Comparison of ENCODE assay signal across 29 cellular contexts in the genomic region with DNA sequence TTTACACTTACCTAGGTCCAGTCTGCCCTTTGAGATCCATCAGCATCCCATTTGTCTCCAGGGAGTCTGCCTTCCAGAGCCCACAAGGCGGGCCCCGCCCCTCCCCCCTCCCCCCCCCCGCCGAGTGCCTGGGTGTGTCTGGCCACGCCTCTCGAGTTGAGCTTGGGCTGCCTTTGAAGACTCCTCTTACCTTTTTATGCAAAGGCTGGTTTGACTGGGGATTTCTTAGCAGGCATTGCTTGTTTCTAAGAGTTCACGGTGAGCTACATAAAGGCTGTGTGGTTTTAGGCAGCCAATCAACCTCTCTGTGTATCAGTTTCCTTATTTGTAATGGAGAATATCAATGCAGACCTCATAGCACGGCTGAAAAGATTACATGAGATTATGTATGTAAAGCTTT. TPM values are rescaled to one million over a fixed set of nuclear protein-coding genes. Genes with fewer than 3 reads are reported as not detected.
DNase-seq lines count a peak whose midpoint lies in the region; ATAC-seq, FAIRE-seq and TF ChIP-seq lines count a peak whose summit lies in the region.
"Had no signal": no experiment of that assay in that cellular context is flagged by ENCODE, and none has a peak within 500 bp of the region (broad histone marks: within the 10 kb centered on the region; RNA-seq: fewer than 3 reads in every experiment).

No MANE protein-coding gene starts in this region.

- peaks cover 18% of the 10 kb centered on the region for H3K27me3 Mint-ChIP-seq in activated CD8-positive, alpha-beta T cell treated with anti-CD3 and anti-CD28 coated beads for 36 hours
- peaks cover 28% of the 10 kb centered on the region for H3K27me3 Mint-ChIP-seq in activated CD8-positive, alpha-beta T cell treated with anti-CD3 and anti-CD28 coated beads, Interleukin-2, amount 10 ng/mL, durations not matched to agents 7 days and 5 days (ENCODE audit: low read depth)
- H3K27me3 Mint-ChIP-seq in activated T-helper 17 cell treated with anti-CD3 and anti-CD28 coated beads, Interleukin-2, amount 50 U/mL, for 72 hours = peaks cover 36% of the 10 kb centered on the region

- H3K4me1 Mint-ChIP-seq in activated CD8-positive, alpha-beta T cell treated with anti-CD3 and anti-CD28 coated beads for 36 hours (ENCODE audit: low read depth) = peaks cover 6% of the 10 kb centered on the region
- no peaks in the 10 kb centered on the region for H3K4me1 Mint-ChIP-seq in activated CD8-positive, alpha-beta T cell treated with anti-CD3 and anti-CD28 coated beads, Interleukin-2, amount 10 ng/mL, durations not matched to agents 7 days and 5 days (ENCODE audit: low read depth)
- H3K4me1 Mint-ChIP-seq in activated T-helper 17 cell treated with anti-CD3 and anti-CD28 coated beads, Interleukin-2, amount 50 U/mL, for 72 hours = no peaks in the 10 kb centered on the region
- H3K4me1 Mint-ChIP-seq: IgD-negative memory B cell had no signal

- POLR2A ChIA-PET in activated CD8-positive, alpha-beta T cell treated with anti-CD3 and anti-CD28 coated beads for 36 hours (lab: Charles Lee) = no interaction called here
- POLR2A ChIA-PET in activated CD8-positive, alpha-beta T cell treated with anti-CD3 and anti-CD28 coated beads, Interleukin-2, amount 10 ng/mL, durations not matched to agents 7 days and 5 days (lab: Charles Lee) = interaction anchor here (0.6 to 1.0 kb wide), 2 partner anchors 31 to 546 kb away, joined by 3 read pairs; no protein-coding TSS in a partner anchor

- TF ChIP-seq CTCF in activated CD8-positive, alpha-beta T cell treated with anti-CD3 and anti-CD28 coated beads for 36 hours (IDR thresholded peaks at IDR 0.05) = no peak

- no peak for FAIRE-seq in RCC 7860 (lab: Jason Lieb, UNC)
- FAIRE-seq: A549, G401.6 had no signal

- H3K27ac Mint-ChIP-seq in activated CD8-positive, alpha-beta T cell treated with anti-CD3 and anti-CD28 coated beads for 36 hours = no peak overlapping the region
- H3K27ac Mint-ChIP-seq in activated CD8-positive, alpha-beta T cell treated with anti-CD3 and anti-CD28 coated beads, Interleukin-2, amount 10 ng/mL, durations not matched to agents 7 days and 5 days = no peak overlapping the region
- no peak overlapping the region for H3K27ac Mint-ChIP-seq in activated T-helper 17 cell treated with anti-CD3 and anti-CD28 coated beads, Interleukin-2, amount 50 U/mL, for 72 hours
- H3K27ac Mint-ChIP-seq: CD4-positive, alpha-beta T cell; IgD-negative memory B cell had no signal

- H3K36me3 Mint-ChIP-seq in activated CD8-positive, alpha-beta T cell treated with anti-CD3 and anti-CD28 coated beads for 36 hours (ENCODE audit: low read depth) = no peaks in the 10 kb centered on the region
- H3K36me3 Mint-ChIP-seq in activated CD8-positive, alpha-beta T cell treated with anti-CD3 and anti-CD28 coated beads, Interleukin-2, amount 10 ng/mL, durations not matched to agents 7 days and 5 days (ENCODE audit: low read depth) = no peaks in the 10 kb centered on the region
- no peaks in the 10 kb centered on the region for H3K36me3 Mint-ChIP-seq in activated T-helper 17 cell treated with anti-CD3 and anti-CD28 coated beads, Interleukin-2, amount 50 U/mL, for 72 hours (ENCODE audit: low read depth)
- H3K36me3 Mint-ChIP-seq: IgD-negative memory B cell had no signal

- no peaks in the 10 kb centered on the region for H3K9me3 Mint-ChIP-seq in activated CD8-positive, alpha-beta T cell treated with anti-CD3 and anti-CD28 coated beads for 36 hours
- no peaks in the 10 kb centered on the region for H3K9me3 Mint-ChIP-seq in activated CD8-positive, alpha-beta T cell treated with anti-CD3 and anti-CD28 coated beads, Interleukin-2, amount 10 ng/mL, durations not matched to agents 7 days and 5 days (ENCODE audit: insufficient read depth)
- H3K9me3 Mint-ChIP-seq in activated T-helper 17 cell treated with anti-CD3 and anti-CD28 coated beads, Interleukin-2, amount 50 U/mL, for 72 hours = no peaks in the 10 kb centered on the region
- H3K9me3 Mint-ChIP-seq: CD4-positive, alpha-beta T cell had no signal

- no peak overlapping the region for H3K4me3 Mint-ChIP-seq in activated CD8-positive, alpha-beta T cell treated with anti-CD3 and anti-CD28 coated beads for 36 hours
- no peak overlapping the region for H3K4me3 Mint-ChIP-seq in activated CD8-positive, alpha-beta T cell treated with anti-CD3 and anti-CD28 coated beads, Interleukin-2, amount 10 ng/mL, durations not matched to agents 7 days and 5 days
- no peak overlapping the region for H3K4me3 Mint-ChIP-seq in activated T-helper 17 cell treated with anti-CD3 and anti-CD28 coated beads, Interleukin-2, amount 50 U/mL, for 72 hours
- H3K4me3 Mint-ChIP-seq: CD4-positive, alpha-beta T cell; IgD-negative memory B cell had no signal

- H3K4me3 ChIP-seq in H7 (ENCODE audit: insufficient read depth, low read depth, low read length) = no peak overlapping the region
- H3K4me3 ChIP-seq: A549; BLaER1 treated with 17β-estradiol and CSF1 and Interleukin-3, amounts not matched to agents 10 nM and 100 nM; GM23248 had no signal

- no peaks in the 10 kb centered on the region for H3K36me3 ChIP-seq in H7 (replicated peaks; ENCODE audit: control insufficient read depth, insufficient read depth, low read length)
- H3K36me3 ChIP-seq: BLaER1 treated with 17β-estradiol and CSF1 and Interleukin-3, amounts not matched to agents 10 nM and 100 nM had no signal

- CTCF ChIA-PET in activated CD8-positive, alpha-beta T cell treated with anti-CD3 and anti-CD28 coated beads for 36 hours (lab: Charles Lee) = interaction anchor here (0.6 to 1.8 kb wide), 3 partner anchors 37 to 124 kb away, joined by 3 to 6 read pairs (median 3); no protein-coding TSS in a partner anchor
- CTCF ChIA-PET in activated CD8-positive, alpha-beta T cell treated with anti-CD3 and anti-CD28 coated beads, Interleukin-2, amount 10 ng/mL, durations not matched to agents 7 days and 5 days (lab: Charles Lee) = interaction anchor here (1.0 kb wide), 1 partner anchor 17 kb away, joined by 3 read pairs; no protein-coding TSS in a partner anchor

- no peaks in the 10 kb centered on the region; the same call in 1 of the 2 replicates for H3K27me3 ChIP-seq in H7 (ENCODE audit: control insufficient read depth, insufficient read depth, low read length)
- H3K27me3 ChIP-seq: BLaER1 treated with 17β-estradiol and CSF1 and Interleukin-3, amounts not matched to agents 10 nM and 100 nM had no signal

- intact Hi-C loops in activated CD8-positive, alpha-beta T cell treated with anti-CD3 and anti-CD28 coated beads for 36 hours (cut with micrococcal nuclease) = no loop called here

- DNase-seq in activated CD8-positive, alpha-beta T cell treated with anti-CD3 and anti-CD28 coated beads for 36 hours = no peak
- no peak for DNase-seq in activated CD8-positive, alpha-beta T cell treated with anti-CD3 and anti-CD28 coated beads, Interleukin-2, amount 10 ng/mL, durations not matched to agents 7 days and 5 days
- DNase-seq in H7 (peak; percentile 82), iPS-NIHi7 (ENCODE audit: extremely low spot score) (peak; percentile 66), RCC 7860 (ENCODE audit: low spot score) (no peak)
- DNase-seq: AML-193; CD4-positive, alpha-beta T cell; DMS53; GM23248; NCI-H1092; NCI-H1417 treated with DMSO at 0.1 percent for 48 hours; NCI-H1694 treated with DMSO at 0.1 percent for 48 hours; NCI-H2081; NCI-H2171 treated with DMSO at 0.1 percent for 48 hours; NCI-H345; NCI-H510A treated with DMSO at 0.1 percent for 48 hours; SIG-M5; SK-N-SH; SW 1271 had no signal

- ATAC-seq in activated CD8-positive, alpha-beta T cell treated with anti-CD3 and anti-CD28 coated beads for 36 hours = peak; percentile 61
- no peak for ATAC-seq in activated CD8-positive, alpha-beta T cell treated with anti-CD3 and anti-CD28 coated beads, Interleukin-2, amount 10 ng/mL, durations not matched to agents 7 days and 5 days
- peak; percentile 52 for ATAC-seq in activated T-helper 17 cell treated with anti-CD3 and anti-CD28 coated beads, Interleukin-2, amount 50 U/mL, for 72 hours (replicated peaks)
- no peak for ATAC-seq in GM18907 (IDR thresholded peaks at IDR 0.05; ENCODE audit: unreplicated experiment)
- ATAC-seq: A549, HCT116, Panc1 had no signal

RNA-seq across cellular contexts. Expression of gene GPR12, which starts 11.3 kb away (rescaled TPM):
- total RNA-seq in activated CD8-positive, alpha-beta T cell treated with anti-CD3 and anti-CD28 coated beads for 36 hours = not detected
- not detected for total RNA-seq in activated CD8-positive, alpha-beta T cell treated with anti-CD3 and anti-CD28 coated beads, Interleukin-2, amount 10 ng/mL, durations not matched to agents 7 days and 5 days
- not detected in 2 replicates for total RNA-seq in H7 (2014; rRNA removed; shearing (Covaris generic))
- total RNA-seq in activated T-helper 17 cell treated with anti-CD3 and anti-CD28 coated beads, Interleukin-2, amount 50 U/mL, for 72 hours = not detected
- total RNA-seq: CD4-positive, alpha-beta T cell; Daoy; GM23248; OCI-LY7 had no signal

Comparison
In these comparisons a context has a peak if more than half of its experiments do, and no peak if none do; other contexts are left out.
1. ATAC-seq: peak in activated CD8-positive, alpha-beta T cell treated with anti-CD3 and anti-CD28 coated beads for 36 hours (single experiment) and activated T-helper 17 cell treated with anti-CD3 and anti-CD28 coated beads, Interleukin-2, amount 50 U/mL, for 72 hours (single experiment); none in activated CD8-positive, alpha-beta T cell treated with anti-CD3 and anti-CD28 coated beads, Interleukin-2, amount 10 ng/mL, durations not matched to agents 7 days and 5 days (single experiment) and GM18907 (single experiment).
2. DNase-seq: peak in H7 (single experiment) and iPS-NIHi7 (single experiment); none in activated CD8-positive, alpha-beta T cell treated with anti-CD3 and anti-CD28 coated beads for 36 hours (single experiment), activated CD8-positive, alpha-beta T cell treated with anti-CD3 and anti-CD28 coated beads, Interleukin-2, amount 10 ng/mL, durations not matched to agents 7 days and 5 days (single experiment) and RCC 7860 (single experiment).